In the genomic region with DNA sequence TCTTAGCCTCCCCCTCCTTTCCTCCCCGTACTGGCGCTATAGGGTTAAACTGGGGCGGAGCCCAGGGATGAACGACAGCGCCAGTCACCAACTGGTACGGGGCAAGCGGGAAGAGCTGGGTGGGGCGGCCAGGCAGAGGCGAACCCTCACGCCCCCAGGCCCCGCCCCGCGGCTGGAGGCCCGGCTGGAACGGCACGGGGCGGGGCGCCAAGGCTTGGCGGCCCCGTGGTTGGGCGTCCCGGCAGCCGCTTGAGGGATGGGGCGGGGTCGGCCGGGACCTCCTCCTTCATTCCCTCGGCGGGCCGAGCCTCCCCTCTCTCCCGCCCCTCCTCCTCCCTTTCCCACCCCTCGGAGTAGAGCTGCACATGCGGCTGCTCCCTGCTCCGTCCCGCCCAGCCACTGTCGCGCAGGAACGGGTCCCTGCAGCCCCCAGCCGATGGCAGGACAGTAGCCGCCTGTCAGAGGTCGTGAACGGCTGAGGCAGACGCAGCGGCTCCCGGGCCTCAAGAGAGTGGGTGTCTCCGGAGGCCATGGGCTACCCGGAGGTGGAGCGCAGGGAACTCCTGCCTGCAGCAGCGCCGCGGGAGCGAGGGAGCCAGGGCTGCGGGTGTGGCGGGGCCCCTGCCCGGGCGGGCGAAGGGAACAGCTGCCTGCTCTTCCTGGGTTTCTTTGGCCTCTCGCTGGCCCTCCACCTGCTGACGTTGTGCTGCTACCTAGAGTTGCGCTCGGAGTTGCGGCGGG, we compare ENCODE assay signal across 8 cellular contexts. TPM values are rescaled to one million over a fixed set of nuclear protein-coding genes. Genes with fewer than 3 reads are reported as not detected.
DNase-seq lines count a peak whose midpoint lies in the region; ATAC-seq lines count a peak whose summit lies in the region.

A gene (plus strand): TSS at position 335 of the 741 bp plus-strand sequence.

- no peaks in the 10 kb centered on the region for H3K27me3 ChIP-seq in endocrine pancreas (ENCODE audit: control insufficient read depth, insufficient read depth, low read length)

- peak; percentile 93 for ATAC-seq in HG02642 (IDR thresholded peaks at IDR 0.05; ENCODE audit: poor library complexity, unreplicated experiment)
- ATAC-seq in HG03139 (IDR thresholded peaks at IDR 0.05; ENCODE audit: unreplicated experiment) = no peak

- DNase-seq in Daoy (ENCODE audit: low read depth) = peak; percentile 90
- peak; percentile 69 for DNase-seq in NCI-H524 treated with DMSO at 0.1 percent for 48 hours (lab: John Stamatoyannopoulos, UW)
- DNase-seq in activated CD8-positive, alpha-beta memory T cell treated with anti-CD3 and anti-CD28 coated beads, Interleukin-2, amount 50 U/mL, for 24 hours (ENCODE audit: extremely low read depth) = peak; percentile 26
- peak; percentile 79 to 84 for DNase-seq in lung microvascular endothelial cell (ENCODE audit: low read depth in 2 of 2)
- DNase-seq in stimulated activated CD4-positive, alpha-beta T cell treated with anti-CD3 and anti-CD28 coated beads, Interleukin-4, amount 100 ng/mL, for 24 hours = peak; percentile 76

- no peaks in the 10 kb centered on the region for H3K9me3 ChIP-seq in endocrine pancreas (ENCODE audit: control insufficient read depth, low read length)

- H3K4me3 ChIP-seq in endocrine pancreas (ENCODE audit: control insufficient read depth, insufficient read depth, low read length) = peak within 1 kb of the TSS; percentile 10

- H3K9ac ChIP-seq in endocrine pancreas (ENCODE audit: control insufficient read depth, insufficient read depth, low read length) = peak within 1 kb of the TSS; percentile 51

- H3K36me3 ChIP-seq in endocrine pancreas (ENCODE audit: control insufficient read depth, insufficient read depth, low read length) = no peaks in the 10 kb centered on the region

- H3K4me1 ChIP-seq in endocrine pancreas (ENCODE audit: control insufficient read depth, insufficient read depth, low read length) = peaks cover 3% of the 10 kb centered on the region

RNA-seq across cellular contexts. Expression of the gene that starts here (rescaled TPM):
- total RNA-seq in Daoy (2014; rRNA removed; shearing (Covaris generic)) = 1.2 TPM in 2 replicates
- total RNA-seq in lung microvascular endothelial cell = 0.20 and 0.65 TPM in 2 replicates

Comparison
In these comparisons a context has a peak if more than half of its experiments do, and no peak if none do; other contexts are left out.
1. Peak in DNase-seq in lung microvascular endothelial cell; RNA of the gene not detected or under 1 TPM.
2. DNase-seq: peak in every context shown above with its lines; median percentile 90 in Daoy; 82 in lung microvascular endothelial cell; 76 in stimulated activated CD4-positive, alpha-beta T cell treated with anti-CD3 and anti-CD28 coated beads, Interleukin-4, amount 100 ng/mL, for 24 hours; 69 in NCI-H524 treated with DMSO at 0.1 percent for 48 hours; 26 in activated CD8-positive, alpha-beta memory T cell treated with anti-CD3 and anti-CD28 coated beads, Interleukin-2, amount 50 U/mL, for 24 hours.